Comparison of ENCODE assay signal across 8 cellular contexts in the genomic region with DNA sequence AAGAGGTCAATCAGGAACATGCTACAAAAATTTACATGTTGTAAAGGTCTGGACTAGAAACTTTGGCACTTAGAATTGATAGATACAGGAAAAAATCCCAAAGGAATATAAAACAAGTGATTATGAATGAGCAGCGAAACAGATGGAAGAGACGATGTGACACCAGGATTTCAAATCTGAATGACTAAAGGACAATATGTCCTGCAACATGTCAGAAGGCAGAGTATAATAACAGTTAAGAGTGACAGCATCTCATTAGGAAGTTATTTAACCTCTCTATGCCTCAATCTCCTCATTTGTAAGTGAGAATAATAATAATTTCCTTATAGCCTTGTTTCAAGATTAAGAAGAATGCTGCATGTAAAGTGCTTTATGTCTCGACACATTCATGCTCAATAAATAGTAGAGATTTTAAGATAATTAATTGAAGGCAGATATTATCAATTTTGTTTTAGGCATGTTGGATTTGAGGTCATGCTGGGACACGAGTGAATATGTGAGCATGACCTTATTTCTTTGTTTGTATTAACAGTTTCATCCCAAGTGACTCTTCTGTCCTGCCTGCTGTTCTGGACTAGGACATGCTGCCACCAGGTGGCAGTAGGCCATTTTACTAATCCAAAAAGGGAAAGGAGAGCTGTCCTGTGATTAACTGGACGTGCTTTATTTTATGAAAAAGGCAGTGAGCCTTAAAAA. TPM values are rescaled to one million over a fixed set of nuclear protein-coding genes. Genes with fewer than 3 reads are reported as not detected.
DNase-seq lines count a peak whose midpoint lies in the region; ATAC-seq and TF ChIP-seq lines count a peak whose summit lies in the region.

No MANE protein-coding gene starts in this region.

- H3K27ac Mint-ChIP-seq in activated B cell treated with CpG ODN at 0.5 μM for 24 hours: no peak overlapping the region

- H3K9me3 Mint-ChIP-seq in activated B cell treated with CpG ODN at 0.5 μM for 24 hours: peaks cover 2% of the 10 kb centered on the region

- TF ChIP-seq CTCF in GM12873 (IDR thresholded peaks at IDR 0.05; ENCODE audit: insufficient read depth, low read depth, low read length, missing control alignments) (peak; percentile 80), activated B cell treated with CpG ODN at 0.5 μM for 24 hours (IDR thresholded peaks at IDR 0.05) (peak; percentile 45), lower lobe of right lung (IDR thresholded peaks at IDR 0.05) (peak; percentile 87)

- peaks cover 2% of the 10 kb centered on the region for H3K27me3 Mint-ChIP-seq in activated B cell treated with CpG ODN at 0.5 μM for 24 hours

- CTCF ChIA-PET in activated B cell treated with CpG ODN at 0.5 μM for 24 hours (lab: Charles Lee): interaction anchor here (0.6 to 8.0 kb wide), 13 partner anchors 8 to 102 kb away, joined by 3 to 142 read pairs (median 4); a partner anchor contains a TSS

- peak; percentile 31 for ATAC-seq in HG02884 (IDR thresholded peaks at IDR 0.05; ENCODE audit: unreplicated experiment)
- ATAC-seq in activated B cell treated with CpG ODN at 0.5 μM for 24 hours (ENCODE audit: low read depth): peak; percentile 64
- ATAC-seq in lower lobe of right lung: peak; percentile 82 to 89

- H3K36me3 Mint-ChIP-seq in activated B cell treated with CpG ODN at 0.5 μM for 24 hours (ENCODE audit: low read depth): no peaks in the 10 kb centered on the region

- no peaks in the 10 kb centered on the region for H3K9me3 ChIP-seq in lower lobe of right lung

- no peak overlapping the region for H3K4me3 ChIP-seq in lower lobe of right lung

- POLR2A ChIA-PET in activated B cell treated with CpG ODN at 0.5 μM for 24 hours (lab: Charles Lee): interaction anchor here (0.9 to 3.6 kb wide), 3 partner anchors 77 to 90 kb away, joined by 5 to 29 read pairs (median 14); a partner anchor contains a TSS

- intact Hi-C loops in activated B cell treated with CpG ODN at 0.5 μM for 24 hours (cut with micrococcal nuclease) (loop anchor here (1.0 to 10.0 kb wide), 5 partner anchors 9 to 454 kb away; a partner anchor contains a TSS), lower lobe of right lung (cut with DNase I) (loop anchor here (5.0 kb wide), 1 partner anchor 87 kb away; no protein-coding TSS in a partner anchor)

- peaks cover 29% of the 10 kb centered on the region for H3K4me1 Mint-ChIP-seq in activated B cell treated with CpG ODN at 0.5 μM for 24 hours

- no peaks in the 10 kb centered on the region for H3K27me3 ChIP-seq in lower lobe of right lung (ENCODE audit: low read depth)

- DNase-seq in 8988T: peak; percentile 10
- DNase-seq in NCI-H2171 treated with DMSO at 0.1 percent for 48 hours (lab: John Stamatoyannopoulos, UW): peak; percentile 72
- peak; percentile 29 for DNase-seq in activated B cell treated with CpG ODN at 0.5 μM for 24 hours
- DNase-seq in effector CD4-positive, alpha-beta T cell: peak; percentile 34
- peak; percentile 62 for DNase-seq in lower lobe of right lung
- peak; percentile 61 for DNase-seq in stimulated activated CD8-positive, alpha-beta memory T cell treated with anti-CD3 and anti-CD28 coated beads, Interleukin-4, amount 100 ng/mL, for 48 hours

- no peak overlapping the region for H3K27ac ChIP-seq in lower lobe of right lung

- peaks cover 36% of the 10 kb centered on the region for H3K4me1 ChIP-seq in lower lobe of right lung

- no peaks in the 10 kb centered on the region for H3K36me3 ChIP-seq in lower lobe of right lung

- H3K4me3 Mint-ChIP-seq in activated B cell treated with CpG ODN at 0.5 μM for 24 hours: no peak overlapping the region

RNA-seq across cellular contexts. Expression of a gene that starts 50.1 kb away (rescaled TPM):
- 0.31 and 0.37 TPM in 2 replicates for total RNA-seq in activated B cell treated with CpG ODN at 0.5 μM for 24 hours
- total RNA-seq in lower lobe of right lung: 7.4 TPM

Comparison
In these comparisons a context has a peak if more than half of its experiments do, and no peak if none do; other contexts are left out.
1. DNase-seq: peak in every context shown above with its lines; median percentile 72 in NCI-H2171 treated with DMSO at 0.1 percent for 48 hours; 62 in lower lobe of right lung; 61 in stimulated activated CD8-positive, alpha-beta memory T cell treated with anti-CD3 and anti-CD28 coated beads, Interleukin-4, amount 100 ng/mL, for 48 hours; 34 in effector CD4-positive, alpha-beta T cell; 29 in activated B cell treated with CpG ODN at 0.5 μM for 24 hours; 10 in 8988T.
2. ATAC-seq: peak in every context shown above with its lines; median percentile 86 in lower lobe of right lung; 64 in activated B cell treated with CpG ODN at 0.5 μM for 24 hours; 31 in HG02884.